In the genomic region with DNA sequence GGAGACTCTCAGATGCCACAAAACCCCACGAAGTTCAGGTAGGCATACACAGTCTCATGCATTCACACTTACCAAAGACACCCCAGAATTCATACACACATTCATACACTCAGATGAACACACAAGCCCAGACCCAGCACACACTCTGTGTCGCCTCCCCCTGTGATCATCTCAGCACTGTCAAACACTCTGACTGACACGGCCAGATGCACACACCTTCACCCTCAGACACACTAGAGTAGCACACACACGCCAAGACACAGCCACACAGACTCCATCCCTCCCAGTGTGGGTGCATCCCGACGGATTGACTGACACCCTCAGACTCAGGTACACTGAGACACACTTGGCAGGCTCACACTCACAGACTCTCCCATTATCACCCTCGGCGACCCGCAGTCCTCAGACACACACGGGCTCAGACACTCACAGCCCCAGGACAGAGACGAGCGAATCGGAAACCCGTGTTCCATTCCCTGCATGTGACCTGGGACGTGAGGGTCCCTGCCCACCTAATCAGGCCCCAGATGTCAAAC, we compare ENCODE assay signal across 1 cellular context.
TF ChIP-seq lines count a peak whose summit lies in the region.

No MANE protein-coding gene starts in this region.

TF ChIP-seq in H1, 55 proteins besides CTCF, POLR2A, EP300 and RAD21 (continued from another document):
- TF ChIP-seq POU5F1 (IDR thresholded peaks at IDR 0.05; ENCODE audit: low read depth, low read length) (no peak), SIX5 (IDR thresholded peaks at IDR 0.05; ENCODE audit: low read depth, low read length) (no peak), SRF (IDR thresholded peaks at IDR 0.05; ENCODE audit: low read depth, low read length) (no peak), KDM1A (IDR thresholded peaks at IDR 0.05; ENCODE audit: borderline replicate concordance, low read length) (no peak), ASH2L (IDR thresholded peaks at IDR 0.05; ENCODE audit: low read length) (no peak), EZH2 (IDR thresholded peaks at IDR 0.05; ENCODE audit: low read depth, low read length, severe bottlenecking) (no peak), BACH1 (IDR thresholded peaks at IDR 0.05; ENCODE audit: low read length) (no peak), NANOG (IDR thresholded peaks at IDR 0.05; ENCODE audit: insufficient read depth, low read depth, low read length, poor library complexity, severe bottlenecking) (no peak), SP1 (IDR thresholded peaks at IDR 0.05; ENCODE audit: low read depth, low read length) (no peak)
- TF ChIP-seq, protein P1, sequence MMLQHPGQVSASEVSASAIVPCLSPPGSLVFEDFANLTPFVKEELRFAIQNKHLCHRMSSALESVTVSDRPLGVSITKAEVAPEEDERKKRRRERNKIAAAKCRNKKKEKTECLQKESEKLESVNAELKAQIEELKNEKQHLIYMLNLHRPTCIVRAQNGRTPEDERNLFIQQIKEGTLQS (IDR thresholded peaks at IDR 0.05; ENCODE audit: insufficient read depth, low read depth, low read length) = no peak
